ENCODE assay signal across 8 cellular contexts in genomic region chr7:100515072-100515532, GRCh38. TPM values are rescaled to one million over a fixed set of nuclear protein-coding genes. Genes with fewer than 3 reads are reported as not detected.
DNase-seq lines count a peak whose midpoint lies in the region; ATAC-seq and TF ChIP-seq lines count a peak whose summit lies in the region.
"Had no signal": no experiment of that assay in that cellular context is flagged by ENCODE, and none has a peak within 500 bp of the region (broad histone marks: within the 10 kb centered on the region; RNA-seq: fewer than 3 reads in every experiment).

No MANE protein-coding gene starts in this region.

- H3K27me3 ChIP-seq in PC-9 (ENCODE audit: insufficient read depth, low read depth): no peaks in the 10 kb centered on the region
- H3K27me3 ChIP-seq in CD8-positive, alpha-beta memory T cell (ENCODE audit: insufficient read depth, low read length, poor library complexity, severe bottlenecking): no peaks in the 10 kb centered on the region

- H3K36me3 Mint-ChIP-seq in CD8-positive, alpha-beta memory T cell: no peaks in the 10 kb centered on the region

- H3K27ac ChIP-seq in PC-9: peak overlapping the region; percentile 42
- no peak overlapping the region for H3K27ac ChIP-seq in CD8-positive, alpha-beta memory T cell (ENCODE audit: low read depth, low read length)

- H3K4me1 ChIP-seq in PC-9 (replicated peaks; ENCODE audit: insufficient read depth): peaks cover 25% of the 10 kb centered on the region
- H3K4me1 ChIP-seq in CD8-positive, alpha-beta memory T cell (ENCODE audit: insufficient read depth, low read length): peaks cover 36% of the 10 kb centered on the region

- intact Hi-C loops in PC-9 (cut with micrococcal nuclease; ENCODE audit: unreplicated experiment): no loop called here

- no peaks in the 10 kb centered on the region; the same call in 1 of the 2 replicates for H3F3A ChIP-seq in PC-9 (ENCODE audit: insufficient read depth, low read depth)

- no peaks in the 10 kb centered on the region for H4K20me1 ChIP-seq in PC-9 (ENCODE audit: insufficient read depth)

- H3K4me1 Mint-ChIP-seq in CD8-positive, alpha-beta memory T cell: peaks cover 27 to 35% (median 29%) of the 10 kb centered on the region in 3 donors

- H3K27ac Mint-ChIP-seq in CD8-positive, alpha-beta memory T cell: peak overlapping the region in 1 of 8 donors; percentile 25

- no peaks in the 10 kb centered on the region for H3K9me3 Mint-ChIP-seq in CD8-positive, alpha-beta memory T cell

- CTCF ChIA-PET in PC-9 (lab: Charles Lee): interaction anchor here (0.6 kb wide), 1 partner anchor 45 kb away, joined by 5 read pairs; no protein-coding TSS in a partner anchor
- CTCF ChIA-PET in CD8-positive, alpha-beta memory T cell (lab: Charles Lee): interaction anchor here (0.7 to 1.7 kb wide), 5 partner anchors 30 to 70 kb away, joined by 3 to 5 read pairs (median 3); partner anchors contain the start of gene LRCH4

- peak overlapping the region in 3 of 7 donors; percentile 15 to 54 (median 29) for H3K4me3 Mint-ChIP-seq in CD8-positive, alpha-beta memory T cell

- H3K36me3 ChIP-seq in PC-9 (ENCODE audit: low read depth): no peaks in the 10 kb centered on the region
- no peaks in the 10 kb centered on the region for H3K36me3 ChIP-seq in CD8-positive, alpha-beta memory T cell (ENCODE audit: insufficient read depth, low read length)

- BruUV-seq in PC-9 (replicated peaks; lab: Mats Ljungman, UMichigan): no TSS peak

- H3K79me2 ChIP-seq in PC-9 (ENCODE audit: low read depth): no peaks in the 10 kb centered on the region

- TF ChIP-seq CTCF in PC-9 (conservative IDR thresholded peaks at IDR 0.05) (no peak), fibroblast of the aortic adventitia (IDR thresholded peaks at IDR 0.05; ENCODE audit: insufficient read depth, low read length) (no peak)

- POLR2A ChIA-PET in PC-9 (lab: Charles Lee; ENCODE audit: unreplicated experiment): no interaction called here
- POLR2A ChIA-PET in CD8-positive, alpha-beta memory T cell (lab: Charles Lee): interaction anchor here (1.2 kb wide), 1 partner anchor 16 kb away, joined by 4 read pairs; no protein-coding TSS in a partner anchor

- H3K9me3 ChIP-seq in PC-9 (ENCODE audit: insufficient read depth, low read depth): no peaks in the 10 kb centered on the region
- H3K9me3 ChIP-seq in CD8-positive, alpha-beta memory T cell (ENCODE audit: low read length): no peaks in the 10 kb centered on the region

- no peaks in the 10 kb centered on the region for H3K27me3 Mint-ChIP-seq in CD8-positive, alpha-beta memory T cell

- H3K4me2 ChIP-seq in PC-9: peak overlapping the region; percentile 31; the same call in 1 of the 2 replicates

- ATAC-seq in HG02970 (IDR thresholded peaks at IDR 0.05; ENCODE audit: low FRiP score, unreplicated experiment) (no peak), HG02798 (IDR thresholded peaks at IDR 0.05; ENCODE audit: poor library complexity, unreplicated experiment) (no peak)

- DNase-seq in AG20443 (ENCODE audit: low spot score) (peak; percentile 65), PC-9 (peak in 1 of 2 experiments; percentile 43), fibroblast of the aortic adventitia (ENCODE audit: low read depth) (peak; percentile 93)
- DNase-seq in CD8-positive, alpha-beta memory T cell: no peak
- DNase-seq: DMS53 had no signal

- no peak overlapping the region for H3K4me3 ChIP-seq in PC-9
- no peak overlapping the region for H3K4me3 ChIP-seq in fibroblast of the aortic adventitia (ENCODE audit: low read depth, low read length)
- no peak overlapping the region for H3K4me3 ChIP-seq in CD8-positive, alpha-beta memory T cell (ENCODE audit: low read length)

- H3K9me2 ChIP-seq in PC-9 (ENCODE audit: insufficient read depth): no peaks in the 10 kb centered on the region

- no peak overlapping the region for H2AFZ ChIP-seq in PC-9

RNA-seq across cellular contexts. Expression of gene AGFG2, which starts 23.9 kb away (rescaled TPM):
- total RNA-seq in PC-9 (2021) (30.4 and 35.2 TPM in 2 replicates), fibroblast of the aortic adventitia (ENCODE audit: low replicate concordance) (10.7 and 19.3 TPM in 2 replicates)
- total RNA-seq in CD8-positive, alpha-beta memory T cell: 10 to 100 TPM; 60.5 to 63.1 TPM
- polyA plus RNA-seq in CD8-positive, alpha-beta memory T cell: 36.2 TPM

RNA-seq across cellular contexts. Expression of gene NYAP1, which starts 31.4 kb away (rescaled TPM):
- total RNA-seq in PC-9 (2021) (1.3 and 1.9 TPM in 2 replicates), fibroblast of the aortic adventitia (ENCODE audit: low replicate concordance) (0.81 and 5.6 TPM in 2 replicates)
- total RNA-seq in CD8-positive, alpha-beta memory T cell: under 1 TPM; 0.13 to 0.18 TPM
- polyA plus RNA-seq in CD8-positive, alpha-beta memory T cell: not detected

RNA-seq across cellular contexts. Expression of gene TSC22D4, which starts 36.1 kb away (rescaled TPM):
- 68.8 and 79.8 TPM in 2 replicates for total RNA-seq in PC-9 (2021)
- total RNA-seq in fibroblast of the aortic adventitia (ENCODE audit: low replicate concordance): 25.6 and 31.6 TPM in 2 replicates
- 10 to 100 TPM; 96.2 to 99.1 TPM for total RNA-seq in CD8-positive, alpha-beta memory T cell
- polyA plus RNA-seq in CD8-positive, alpha-beta memory T cell: 40.5 TPM

RNA-seq across cellular contexts. Expression of gene SPACDR, which starts 51.0 kb away (rescaled TPM):
- 1.4 and 4.2 TPM in 2 replicates for total RNA-seq in PC-9 (2021)
- total RNA-seq in fibroblast of the aortic adventitia (ENCODE audit: low replicate concordance): 0.27 TPM in 1 of 2 replicates, not detected in the other
- total RNA-seq in CD8-positive, alpha-beta memory T cell: 1 to 10 TPM in 1 of 2 experiments, under 1 TPM in 1; 1.00 to 1.7 TPM
- 0.56 TPM for polyA plus RNA-seq in CD8-positive, alpha-beta memory T cell
- total RNA-seq: urinary bladder had no signal

RNA-seq across cellular contexts. Expression of gene SAP25, which starts 58.6 kb away (rescaled TPM):
- total RNA-seq in PC-9 (2021) (11.0 and 15.3 TPM in 2 replicates), fibroblast of the aortic adventitia (ENCODE audit: low replicate concordance) (not detected in 2 replicates)
- 10 to 100 TPM; 13.9 to 14.3 TPM for total RNA-seq in CD8-positive, alpha-beta memory T cell
- 0.56 TPM for polyA plus RNA-seq in CD8-positive, alpha-beta memory T cell
- total RNA-seq: urinary bladder had no signal

Comparison
In these comparisons a context has a peak if more than half of its experiments do, and no peak if none do; other contexts are left out.
1. DNase-seq: peak in AG20443 (single experiment) and fibroblast of the aortic adventitia (single experiment); none in CD8-positive, alpha-beta memory T cell (0 of 5).